Comparison of ENCODE assay signal across 13 cellular contexts in the genomic region with DNA sequence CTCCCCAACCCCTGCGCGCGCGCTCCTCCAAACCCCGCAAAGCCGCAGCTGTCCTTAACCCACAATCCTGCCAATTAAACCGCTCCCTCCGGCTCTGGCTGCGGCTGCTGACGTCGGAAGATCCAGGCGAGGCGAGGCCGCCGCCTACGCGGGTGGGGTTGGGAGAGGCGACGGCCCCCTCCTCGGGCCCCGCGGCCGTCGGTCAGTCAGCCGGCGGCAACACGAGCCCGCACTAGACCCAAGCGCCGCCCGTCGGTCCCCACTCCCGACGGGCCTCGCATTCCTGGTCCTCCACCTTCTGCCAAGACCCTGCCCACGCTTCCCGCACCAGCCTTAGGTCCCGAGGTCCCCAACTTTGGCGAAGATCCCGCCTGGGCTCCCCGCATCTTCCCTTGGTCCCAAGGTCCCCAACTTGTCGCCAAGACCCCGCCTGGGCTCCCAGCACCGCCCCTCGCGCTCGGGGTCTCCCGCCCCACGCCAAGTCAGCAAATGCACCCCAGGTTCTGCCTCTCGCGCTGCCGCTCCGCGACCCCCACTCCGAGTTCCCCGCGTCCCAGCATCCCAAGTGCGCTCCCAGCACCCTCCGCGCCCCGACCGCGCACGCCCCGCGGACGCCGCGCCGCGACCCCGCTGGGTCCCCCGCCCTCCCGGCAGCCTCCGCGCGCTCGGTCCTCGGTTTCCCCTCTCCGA.
A peak's percentile ranks its signal among the peaks of the same experiment; 100 is the strongest.
DNase-seq lines count a peak whose midpoint lies in the region; ATAC-seq and TF ChIP-seq lines count a peak whose summit lies in the region.
"Had no signal": no experiment of that assay in that cellular context is flagged by ENCODE, and none has a peak within 500 bp of the region (broad histone marks: within the 10 kb centered on the region; RNA-seq: fewer than 3 reads in every experiment).

No MANE protein-coding gene starts in this region.

- H3K9me3 Mint-ChIP-seq in brain = peaks cover 0 to 2% (median 0%) of the 10 kb centered on the region in 5 experiments
- H3K9me3 Mint-ChIP-seq: activated naive CD8-positive, alpha-beta T cell treated with anti-CD3 and anti-CD28 coated beads for 36 hours had no signal

- H3K9ac ChIP-seq in stomach smooth muscle (ENCODE audit: low read length in 2 of 2) = no peak overlapping the region

- peak overlapping the region in 2 of 5 experiments; percentile 57 for H3K27ac Mint-ChIP-seq in brain
- H3K27ac Mint-ChIP-seq: activated naive CD8-positive, alpha-beta T cell treated with anti-CD3 and anti-CD28 coated beads for 36 hours; naive thymus-derived CD4-positive, alpha-beta T cell had no signal

- no peak overlapping the region for H3K27ac ChIP-seq in stomach smooth muscle (ENCODE audit: low read length)
- H3K27ac ChIP-seq: 22Rv1 had no signal

- H3K4me3 ChIP-seq in stomach smooth muscle (ENCODE audit: low read length in 2 of 2) = peak overlapping the region; percentile 12 to 49

- intact Hi-C loops in left colon (cut with DNase I, micrococcal nuclease) = loop anchor here in 1 of 2 donors (5.0 kb wide), 1 partner anchor 126 kb away; no protein-coding TSS in a partner anchor

- no peak for TF ChIP-seq CTCF in brain (conservative IDR thresholded peaks at IDR 0.05)
- TF ChIP-seq CTCF in GM20000 (IDR thresholded peaks at IDR 0.05; ENCODE audit: extremely low read depth, missing control alignments) = no peak

- peaks cover 46% of the 10 kb centered on the region for H3K27me3 Mint-ChIP-seq in brain

- no peaks in the 10 kb centered on the region for H3K36me3 ChIP-seq in stomach smooth muscle (ENCODE audit: control insufficient read depth in 2 of 2, insufficient read depth in 2 of 2, low read length in 2 of 2)

- H3K4me1 Mint-ChIP-seq in brain = peaks cover 72% of the 10 kb centered on the region
- H3K4me1 Mint-ChIP-seq: activated naive CD8-positive, alpha-beta T cell treated with anti-CD3 and anti-CD28 coated beads for 36 hours had no signal

- peak overlapping the region; percentile 69 to 81 (median 75) for H3K4me3 Mint-ChIP-seq in brain
- H3K4me3 Mint-ChIP-seq: activated naive CD8-positive, alpha-beta T cell treated with anti-CD3 and anti-CD28 coated beads for 36 hours had no signal

- no peaks in the 10 kb centered on the region for H3K9me3 ChIP-seq in stomach smooth muscle (ENCODE audit: control insufficient read depth in 2 of 2, low read length in 2 of 2)

- peak; percentile 81 for ATAC-seq in left colon
- no peak for ATAC-seq in HG03108 (IDR thresholded peaks at IDR 0.05; ENCODE audit: unreplicated experiment)
- ATAC-seq: naive thymus-derived CD4-positive, alpha-beta T cell had no signal

- DNase-seq in DMS 273 (lab: John Stamatoyannopoulos, UW; ENCODE audit: unreplicated experiment) = peak; percentile 52
- no peak for DNase-seq in DMS 273 treated with DMSO at 0.1 percent for 48 hours (lab: John Stamatoyannopoulos, UW)
- peak; percentile 56 to 67 for DNase-seq in left colon
- no peak for DNase-seq in GM20000 (ENCODE audit: low spot score)
- DNase-seq in activated CD4-positive, alpha-beta T cell treated with anti-CD3 and anti-CD28 coated beads for 48 hours = no peak
- DNase-seq: activated CD4-positive, alpha-beta T cell treated with anti-CD3 and anti-CD28 coated beads for 1 hour; GDM1; naive thymus-derived CD4-positive, alpha-beta T cell had no signal

- H3K4me1 ChIP-seq in stomach smooth muscle (ENCODE audit: control insufficient read depth, insufficient read depth, low read length) = peaks cover 13% of the 10 kb centered on the region

- no peaks in the 10 kb centered on the region for H3K36me3 Mint-ChIP-seq in brain
- H3K36me3 Mint-ChIP-seq: activated naive CD8-positive, alpha-beta T cell treated with anti-CD3 and anti-CD28 coated beads for 36 hours had no signal

- H3K27me3 ChIP-seq in stomach smooth muscle (ENCODE audit: control insufficient read depth in 1 of 2, insufficient read depth in 2 of 2, low read length in 2 of 2) = peaks cover 49 to 64% of the 10 kb centered on the region in 2 donors

Comparison
In these comparisons a context has a peak if more than half of its experiments do, and no peak if none do; other contexts are left out.
1. DNase-seq: peak in DMS 273 (single experiment) and left colon (2 of 2); none in DMS 273 treated with DMSO at 0.1 percent for 48 hours (single experiment), GM20000 (single experiment) and activated CD4-positive, alpha-beta T cell treated with anti-CD3 and anti-CD28 coated beads for 48 hours (single experiment).